ENCODE assay signal across 5 cellular contexts in the genomic region with DNA sequence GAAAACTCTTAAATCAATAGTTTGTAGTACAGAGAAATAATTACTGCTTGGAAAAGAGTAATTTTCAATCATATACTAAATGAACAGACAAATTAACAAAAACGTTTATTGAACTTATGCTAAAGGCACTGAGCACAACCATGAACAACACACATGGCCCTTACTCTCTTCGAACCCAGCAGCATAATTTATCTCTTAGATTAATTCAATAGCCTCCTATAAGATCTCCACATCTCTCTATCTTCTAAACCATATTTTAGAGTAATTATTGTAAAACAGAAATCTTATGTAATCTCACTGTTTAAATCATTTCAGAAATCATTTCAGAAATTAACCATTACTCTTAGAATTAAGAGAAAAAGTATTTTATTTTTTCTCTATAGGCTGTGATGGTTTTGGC.
"Had no signal": no experiment of that assay in that cellular context is flagged by ENCODE, and none has a peak within 500 bp of the region (broad histone marks: within the 10 kb centered on the region; RNA-seq: fewer than 3 reads in every experiment).

No MANE protein-coding gene starts in this region.

- H3K27ac Mint-ChIP-seq: IgD-negative memory B cell had no signal

- H3K27me3 Mint-ChIP-seq: IgD-negative memory B cell had no signal

- H3K4me3 ChIP-seq: K562 had no signal

- DNase-seq: IMR-90 had no signal

- H3K27ac ChIP-seq: HL-60 had no signal

- H3K4me3 Mint-ChIP-seq: IgD-negative memory B cell had no signal

- ATAC-seq: HepG2, K562 had no signal

- H3K36me3 Mint-ChIP-seq: IgD-negative memory B cell had no signal
